Comparison of ENCODE assay signal across 35 cellular contexts in genomic region chr6:115728171-115728570, GRCh38.
"Had no signal": no experiment of that assay in that cellular context is flagged by ENCODE, and none has a peak within 500 bp of the region (broad histone marks: within the 10 kb centered on the region; RNA-seq: fewer than 3 reads in every experiment).

No MANE protein-coding gene starts in this region.

- H3K36me3 Mint-ChIP-seq: activated CD8-positive, alpha-beta memory T cell treated with anti-CD3 and anti-CD28 coated beads, Interleukin-2, amount 10 ng/mL, durations not matched to agents 7 days and 5 days; activated naive CD4-positive, alpha-beta T cell treated with anti-CD3 and anti-CD28 coated beads, Interleukin-2, amount 10 ng/mL, durations not matched to agents 7 days and 5 days; activated naive CD4-positive, alpha-beta T cell treated with anti-CD3 and anti-CD28 coated beads, Interleukin-2, amount 50 U/mL, for 24 hours; activated naive CD8-positive, alpha-beta T cell; activated naive CD8-positive, alpha-beta T cell treated with anti-CD3 and anti-CD28 coated beads, Interleukin-2, amount 10 ng/mL, durations not matched to agents 7 days and 5 days; brain had no signal

- H3K27ac ChIP-seq: ascending aorta, cardiac muscle cell, VCaP had no signal

- H3K27me3 Mint-ChIP-seq: activated B cell treated with CpG ODN at 0.5 μM for 24 hours; activated CD4-positive, alpha-beta memory T cell treated with anti-CD3 and anti-CD28 coated beads, Interleukin-2, amount 10 ng/mL, durations not matched to agents 7 days and 5 days; activated CD4-positive, alpha-beta T cell treated with anti-CD3 and anti-CD28 coated beads, Interleukin-2, amount 10 ng/mL, durations not matched to agents 24 days and 14 days; activated CD8-positive, alpha-beta memory T cell treated with anti-CD3 and anti-CD28 coated beads, Interleukin-2, amount 10 ng/mL, durations not matched to agents 7 days and 5 days; activated naive CD4-positive, alpha-beta T cell treated with anti-CD3 and anti-CD28 coated beads, Interleukin-2, amount 10 ng/mL, durations not matched to agents 7 days and 5 days; activated naive CD8-positive, alpha-beta T cell; activated naive CD8-positive, alpha-beta T cell treated with anti-CD3 and anti-CD28 coated beads, Interleukin-2, amount 10 ng/mL, durations not matched to agents 7 days and 5 days; activated naive CD8-positive, alpha-beta T cell treated with anti-CD3 and anti-CD28 coated beads, Interleukin-2, amount 50 U/mL, for 24 hours; activated T-cell treated with anti-CD3 and anti-CD28 coated beads, Interleukin-2, amount 50 U/mL, for 24 hours; central memory CD8-positive, alpha-beta T cell had no signal

- H3K27ac Mint-ChIP-seq: activated B cell treated with CpG ODN at 0.5 μM for 24 hours; activated CD4-positive, alpha-beta memory T cell treated with anti-CD3 and anti-CD28 coated beads, Interleukin-2, amount 10 ng/mL, durations not matched to agents 7 days and 5 days; activated CD4-positive, alpha-beta T cell treated with anti-CD3 and anti-CD28 coated beads, Interleukin-2, amount 10 ng/mL, durations not matched to agents 24 days and 14 days; activated CD8-positive, alpha-beta memory T cell treated with anti-CD3 and anti-CD28 coated beads, Interleukin-2, amount 10 ng/mL, durations not matched to agents 7 days and 5 days; activated CD8-positive, alpha-beta T cell treated with anti-CD3 and anti-CD28 coated beads, Interleukin-2, amount 10 ng/mL, durations not matched to agents 7 days and 5 days; activated naive CD4-positive, alpha-beta T cell treated with anti-CD3 and anti-CD28 coated beads, Interleukin-2, amount 10 ng/mL, durations not matched to agents 7 days and 5 days; activated naive CD4-positive, alpha-beta T cell treated with anti-CD3 and anti-CD28 coated beads, Interleukin-2, amount 50 U/mL, for 24 hours; activated naive CD8-positive, alpha-beta T cell; activated naive CD8-positive, alpha-beta T cell treated with anti-CD3 and anti-CD28 coated beads, Interleukin-2, amount 10 ng/mL, durations not matched to agents 7 days and 5 days; activated naive CD8-positive, alpha-beta T cell treated with anti-CD3 and anti-CD28 coated beads, Interleukin-2, amount 50 U/mL, for 24 hours; activated T-cell treated with anti-CD3 and anti-CD28 coated beads, Interleukin-2, amount 50 U/mL, for 24 hours; activated T-helper 2 cell treated with anti-CD3 and anti-CD28 coated beads, Interferon-gamma antibody, Interleukin-2, Interleukin-4, amounts not matched to agents 10 μg/mL and 5 μg/mL and 100 μg/mL, durations not matched to agents 14 hours and 24 hours and 36 hours; brain; T-helper 1 cell treated with Interleukin-12 subunit alpha and Interleukin-12 subunit beta and Interleukin-4 antibody, amounts not matched to agents 30 μg/mL and 1 μg/mL, for 36 hours; T-helper 2 cell treated with Interferon-gamma antibody and Interleukin-4, amounts not matched to agents 5 μg/mL and 100 μg/mL, for 36 hours had no signal

- H3K4me3 Mint-ChIP-seq: activated B cell treated with CpG ODN at 0.5 μM for 24 hours; activated CD4-positive, alpha-beta memory T cell treated with anti-CD3 and anti-CD28 coated beads, Interleukin-2, amount 10 ng/mL, durations not matched to agents 7 days and 5 days; activated CD4-positive, alpha-beta T cell treated with anti-CD3 and anti-CD28 coated beads, Interleukin-2, amount 10 ng/mL, durations not matched to agents 24 days and 14 days; activated CD8-positive, alpha-beta memory T cell treated with anti-CD3 and anti-CD28 coated beads, Interleukin-2, amount 10 ng/mL, durations not matched to agents 7 days and 5 days; activated CD8-positive, alpha-beta T cell treated with anti-CD3 and anti-CD28 coated beads, Interleukin-2, amount 10 ng/mL, durations not matched to agents 7 days and 5 days; activated naive CD4-positive, alpha-beta T cell treated with anti-CD3 and anti-CD28 coated beads, Interleukin-2, amount 10 ng/mL, durations not matched to agents 7 days and 5 days; activated naive CD4-positive, alpha-beta T cell treated with anti-CD3 and anti-CD28 coated beads, Interleukin-2, amount 50 U/mL, for 24 hours; activated naive CD8-positive, alpha-beta T cell; activated naive CD8-positive, alpha-beta T cell treated with anti-CD3 and anti-CD28 coated beads, Interleukin-2, amount 10 ng/mL, durations not matched to agents 7 days and 5 days; activated naive CD8-positive, alpha-beta T cell treated with anti-CD3 and anti-CD28 coated beads, Interleukin-2, amount 50 U/mL, for 24 hours; activated T-cell treated with anti-CD3 and anti-CD28 coated beads, Interleukin-2, amount 50 U/mL, for 24 hours; brain; central memory CD8-positive, alpha-beta T cell; T-helper 1 cell treated with Interleukin-12 subunit alpha and Interleukin-12 subunit beta and Interleukin-4 antibody, amounts not matched to agents 30 μg/mL and 1 μg/mL, for 36 hours; T-helper 2 cell treated with Interferon-gamma antibody and Interleukin-4, amounts not matched to agents 5 μg/mL and 100 μg/mL, for 36 hours had no signal

- H3K9me3 Mint-ChIP-seq: activated CD4-positive, alpha-beta memory T cell treated with anti-CD3 and anti-CD28 coated beads, Interleukin-2, amount 10 ng/mL, durations not matched to agents 7 days and 5 days; activated CD4-positive, alpha-beta T cell treated with anti-CD3 and anti-CD28 coated beads, Interleukin-2, amount 10 ng/mL, durations not matched to agents 24 days and 14 days; activated naive CD4-positive, alpha-beta T cell treated with anti-CD3 and anti-CD28 coated beads, Interleukin-2, amount 10 ng/mL, durations not matched to agents 7 days and 5 days; activated naive CD4-positive, alpha-beta T cell treated with anti-CD3 and anti-CD28 coated beads, Interleukin-2, amount 50 U/mL, for 24 hours; activated T-helper 2 cell treated with anti-CD3 and anti-CD28 coated beads, Interferon-gamma antibody, Interleukin-2, Interleukin-4, amounts not matched to agents 10 μg/mL and 5 μg/mL and 100 μg/mL, durations not matched to agents 14 hours and 24 hours and 36 hours; T-helper 1 cell treated with Interleukin-12 subunit alpha and Interleukin-12 subunit beta and Interleukin-4 antibody, amounts not matched to agents 30 μg/mL and 1 μg/mL, for 36 hours; T-helper 2 cell treated with Interferon-gamma antibody and Interleukin-4, amounts not matched to agents 5 μg/mL and 100 μg/mL, for 36 hours had no signal

- H3K4me1 Mint-ChIP-seq: activated B cell treated with CpG ODN at 0.5 μM for 24 hours; activated CD4-positive, alpha-beta memory T cell treated with anti-CD3 and anti-CD28 coated beads, Interleukin-2, amount 10 ng/mL, durations not matched to agents 7 days and 5 days; activated CD4-positive, alpha-beta T cell treated with anti-CD3 and anti-CD28 coated beads, Interleukin-2, amount 10 ng/mL, durations not matched to agents 24 days and 14 days; activated CD8-positive, alpha-beta memory T cell treated with anti-CD3 and anti-CD28 coated beads, Interleukin-2, amount 10 ng/mL, durations not matched to agents 7 days and 5 days; activated naive CD4-positive, alpha-beta T cell treated with anti-CD3 and anti-CD28 coated beads, Interleukin-2, amount 10 ng/mL, durations not matched to agents 7 days and 5 days; activated naive CD4-positive, alpha-beta T cell treated with anti-CD3 and anti-CD28 coated beads, Interleukin-2, amount 50 U/mL, for 24 hours; activated naive CD8-positive, alpha-beta T cell treated with anti-CD3 and anti-CD28 coated beads, Interleukin-2, amount 10 ng/mL, durations not matched to agents 7 days and 5 days; activated naive CD8-positive, alpha-beta T cell treated with anti-CD3 and anti-CD28 coated beads, Interleukin-2, amount 50 U/mL, for 24 hours; brain; central memory CD8-positive, alpha-beta T cell had no signal

- DNase-seq: activated B cell treated with CpG ODN at 0.5 μM for 24 hours; activated CD4-positive, alpha-beta memory T cell treated with anti-CD3 and anti-CD28 coated beads, Interleukin-2, amount 10 ng/mL, durations not matched to agents 7 days and 5 days; activated CD4-positive, alpha-beta T cell treated with anti-CD3 and anti-CD28 coated beads for 4 hours; activated CD4-positive, alpha-beta T cell treated with anti-CD3 and anti-CD28 coated beads, Interleukin-2, amount 10 ng/mL, durations not matched to agents 24 days and 14 days; activated CD4-positive, alpha-beta T cell treated with anti-CD3 and anti-CD28 coated beads, Interleukin-2, amount 50 U/mL, for 1 hour; activated CD4-positive, alpha-beta T cell treated with anti-CD3 and anti-CD28 coated beads, Interleukin-2, amount 50 U/mL, for 48 hours; activated CD4-positive, CD25-positive, alpha-beta regulatory T cell treated with anti-CD3 and anti-CD28 coated beads, Interleukin-2, amount 50 U/mL, for 72 hours; activated CD8-positive, alpha-beta memory T cell treated with anti-CD3 and anti-CD28 coated beads for 24 hours; activated CD8-positive, alpha-beta memory T cell treated with anti-CD3 and anti-CD28 coated beads, Interleukin-2, amount 10 ng/mL, durations not matched to agents 7 days and 5 days; activated CD8-positive, alpha-beta memory T cell treated with anti-CD3 and anti-CD28 coated beads, Interleukin-2, amount 50 U/mL, for 48 hours; activated CD8-positive, alpha-beta T cell treated with anti-CD3 and anti-CD28 coated beads, Interleukin-2, amount 10 ng/mL, durations not matched to agents 7 days and 5 days; activated effector memory CD4-positive, alpha-beta T cell treated with Interleukin-2 at 50 U/mL for 16 hours; activated gamma-delta T cell; activated naive CD4-positive, alpha-beta T cell treated with anti-CD3 and anti-CD28 coated beads, Interleukin-2, amount 10 ng/mL, durations not matched to agents 7 days and 5 days; activated naive CD4-positive, alpha-beta T cell treated with Interleukin-2 at 50 U/mL for 16 hours; activated naive CD8-positive, alpha-beta T cell treated with anti-CD3 and anti-CD28 coated beads, Interleukin-2, amount 10 ng/mL, durations not matched to agents 7 days and 5 days; activated naive CD8-positive, alpha-beta T cell treated with anti-CD3 and anti-CD28 coated beads, Interleukin-2, amount 50 U/mL, for 24 hours; activated T-cell treated with anti-CD3 and anti-CD28 coated beads, Interleukin-2, amount 50 U/mL, for 24 hours; activated T-cell treated with anti-CD3 and anti-CD28 coated beads, Interleukin-2, amount 50 U/mL, for 48 hours; amygdala; anterior cingulate cortex; caudate nucleus; cerebellar nuclear complex; T-helper 2 cell; T-helper 9 cell had no signal

- ATAC-seq: activated CD8-positive, alpha-beta memory T cell treated with anti-CD3 and anti-CD28 coated beads, Interleukin-2, amount 10 ng/mL, durations not matched to agents 7 days and 5 days; activated CD8-positive, alpha-beta T cell treated with anti-CD3 and anti-CD28 coated beads, Interleukin-2, amount 10 ng/mL, durations not matched to agents 7 days and 5 days; activated naive CD8-positive, alpha-beta T cell treated with anti-CD3 and anti-CD28 coated beads, Interleukin-2, amount 50 U/mL, for 24 hours had no signal
